In genomic region chr14:56168007-56168616, GRCh38 we compare ENCODE assay signal across 23 cellular contexts. TPM values are rescaled to one million over a fixed set of nuclear protein-coding genes. Genes with fewer than 3 reads are reported as not detected.
DNase-seq lines count a peak whose midpoint lies in the region; ATAC-seq and TF ChIP-seq lines count a peak whose summit lies in the region.
"Had no signal": no experiment of that assay in that cellular context is flagged by ENCODE, and none has a peak within 500 bp of the region (broad histone marks: within the 10 kb centered on the region; RNA-seq: fewer than 3 reads in every experiment).

No MANE protein-coding gene starts in this region.

- peak overlapping the region; percentile 50 for H3K18ac ChIP-seq in neuronal stem cell (ENCODE audit: low read length)

- in situ Hi-C loops in mammary epithelial cell (cut with MboI; ENCODE audit: low sequenced_read_pairs in 2 of 2) = no loop called here

- POLR2A ChIA-PET in WTC11 (lab: Charles Lee) = no interaction called here

- WGBS in mammary epithelial cell (ENCODE audit: low coverage, missing lambda C conversion rate) = 41% methylated on average over 3 of the region's 3 CpGs
- WGBS in neuronal stem cell (ENCODE audit: extremely low coverage in 2 of 2, insufficient read length in 2 of 2, insufficient replicate concordance in 1 of 2), 2 donors = no CpG with 5 or more reads among the region's 3 CpGs

- H3K4me3 Mint-ChIP-seq in WTC11 = no peak overlapping the region
- H3K4me3 Mint-ChIP-seq: CD14-positive monocyte had no signal

- H3K27ac ChIP-seq in breast epithelium (peak overlapping the region; percentile 36 to 66), mammary epithelial cell (ENCODE audit: insufficient read depth, low read depth, low read length) (no peak overlapping the region), neuronal stem cell (replicated peaks; ENCODE audit: low read length) (no peak overlapping the region), WERI-Rb-1 (no peak overlapping the region)
- H3K27ac ChIP-seq: GM23248, RWPE1, SK-N-MC had no signal

- H2AFZ ChIP-seq in mammary epithelial cell (ENCODE audit: low read depth, low read length) (no peak overlapping the region), neuronal stem cell (ENCODE audit: low read length) (no peak overlapping the region)
- H2AFZ ChIP-seq: GM23248 had no signal

- H3K4me3 ChIP-seq in breast epithelium = no peak overlapping the region
- H3K4me3 ChIP-seq in mammary epithelial cell (replicated peaks in 1 of 3; ENCODE audit: insufficient read depth in 1 of 3, low read depth in 2 of 3, low read length in 3 of 3) = no peak overlapping the region
- H3K4me3 ChIP-seq in neuronal stem cell (ENCODE audit: low read length in 2 of 2) = no peak overlapping the region
- no peak overlapping the region for H3K4me3 ChIP-seq in WERI-Rb-1 (ENCODE audit: low read depth, low read length)
- H3K4me3 ChIP-seq: GM23248, K562, SK-N-MC had no signal

- dilution Hi-C loops in mammary epithelial cell (cut with HindIII; ENCODE audit: low sequenced_read_pairs) = no loop called here

- peaks cover 43% of the 10 kb centered on the region for H3K9me3 Mint-ChIP-seq in WTC11

- H3K4me2 ChIP-seq in mammary epithelial cell (ENCODE audit: insufficient read depth, low read depth, low read length) (no peak overlapping the region), neuronal stem cell (ENCODE audit: insufficient read depth, low read length, poor library complexity, severe bottlenecking) (no peak overlapping the region)

- H2BK15ac ChIP-seq in neuronal stem cell (ENCODE audit: low read length) = no peak overlapping the region

- H3K27ac Mint-ChIP-seq in WTC11 = no peak overlapping the region

- BruUV-seq in mammary epithelial cell (replicated peaks; lab: Mats Ljungman, UMichigan) = no TSS peak

- intact Hi-C loops in breast epithelium (cut with DNase I; ENCODE audit: low total_unique reads) = no loop called here
- intact Hi-C loops in mammary epithelial cell (cut with micrococcal nuclease) = no loop called here
- intact Hi-C loops in left ventricle myocardium superior (cut with micrococcal nuclease) = no loop called here

- H3K4me1 ChIP-seq in breast epithelium (peaks cover 0 to 9% of the 10 kb centered on the region in 2 donors), mammary epithelial cell (ENCODE audit: insufficient read depth, low read length) (no peaks in the 10 kb centered on the region), neuronal stem cell (ENCODE audit: control insufficient read depth in 2 of 2, insufficient read depth in 1 of 2, low read depth in 1 of 2, low read length in 2 of 2) (peaks cover 4 to 5% of the 10 kb centered on the region in 2 donors)

- DNase-seq in breast epithelium (ENCODE audit: low spot score in 2 of 2) (peak in 1 of 2 donors; percentile 40), mammary epithelial cell (no peak), WTC11 (ENCODE audit: low spot score) (no peak), neuronal stem cell (ENCODE audit: low spot score) (no peak), left ventricle myocardium superior (no peak), nucleus accumbens (lab: John Stamatoyannopoulos, UW) (no peak), WERI-Rb-1 (no peak)
- DNase-seq: 8988T; AML-193; GM23248; HCEC 1CT; NCI-H1105; NCI-H146; NCI-H2029; NCI-H2227 treated with DMSO at 0.1 percent for 48 hours; NCI-H510A; NCI-H748 treated with DMSO at 0.1 percent for 48 hours; NK-92 treated with Interleukin-12 subunit alpha and Interleukin-12 subunit beta, amount 100 ng/mL, for 24 hours; SHP77 treated with DMSO at 0.1 percent for 48 hours had no signal

- no peak overlapping the region for H2BK120ac ChIP-seq in neuronal stem cell (ENCODE audit: low read depth, low read length)

- H2BK5ac ChIP-seq in neuronal stem cell (ENCODE audit: low read length) = no peak overlapping the region

- H3K9me3 ChIP-seq in breast epithelium = peaks cover 4 to 23% of the 10 kb centered on the region in 2 donors
- no peaks in the 10 kb centered on the region for H3K9me3 ChIP-seq in mammary epithelial cell (replicated peaks; ENCODE audit: insufficient read depth, low read length)
- peaks cover 2 to 23% of the 10 kb centered on the region in 2 donors for H3K9me3 ChIP-seq in neuronal stem cell (replicated peaks in 1 of 2; ENCODE audit: control insufficient read depth in 2 of 2, insufficient read depth in 1 of 2, low read depth in 1 of 2, low read length in 2 of 2)
- H3K9me3 ChIP-seq in WERI-Rb-1 (ENCODE audit: severe bottlenecking) = no peaks in the 10 kb centered on the region

- H3K36me3 ChIP-seq in breast epithelium = no peaks in the 10 kb centered on the region
- H3K36me3 ChIP-seq in mammary epithelial cell (ENCODE audit: insufficient read depth, low read length) = no peaks in the 10 kb centered on the region
- no peaks in the 10 kb centered on the region for H3K36me3 ChIP-seq in neuronal stem cell (replicated peaks in 1 of 2; ENCODE audit: control insufficient read depth in 2 of 2, insufficient read depth in 2 of 2, low read length in 2 of 2)
- H3K36me3 ChIP-seq in WERI-Rb-1 = no peaks in the 10 kb centered on the region

- H3K9ac ChIP-seq in mammary epithelial cell (ENCODE audit: insufficient read depth, low read length) (no peak overlapping the region), neuronal stem cell (ENCODE audit: low read depth, low read length, poor library complexity) (no peak overlapping the region)
- H3K9ac ChIP-seq: GM23248 had no signal

- no peak overlapping the region for H4K8ac ChIP-seq in neuronal stem cell (ENCODE audit: low read depth, low read length)

- CTCF ChIA-PET in mammary epithelial cell (lab: Charles Lee; ENCODE audit: low non-redundant PET) (no interaction called here), WTC11 (lab: Charles Lee) (no interaction called here)

- no peak overlapping the region for H3K4ac ChIP-seq in neuronal stem cell (ENCODE audit: low read length)

- ATAC-seq in WTC11 (peak; percentile 47; the same call in 1 of the 2 replicates), left ventricle myocardium superior (no peak)
- ATAC-seq: K562 had no signal

- H3K79me1 ChIP-seq in neuronal stem cell (ENCODE audit: low read depth, low read length) = peaks cover 2% of the 10 kb centered on the region

- no peak overlapping the region for H4K91ac ChIP-seq in neuronal stem cell (ENCODE audit: low read depth, low read length, poor library complexity)

- H3K27me3 ChIP-seq in breast epithelium (no peaks in the 10 kb centered on the region), mammary epithelial cell (ENCODE audit: insufficient read depth, low read length) (peaks cover 3% of the 10 kb centered on the region), neuronal stem cell (ENCODE audit: control insufficient read depth in 3 of 3, insufficient read depth in 3 of 3, low read depth in 1 of 3, low read length in 3 of 3) (no peaks in the 10 kb centered on the region), WERI-Rb-1 (ENCODE audit: insufficient read depth, low read depth, severe bottlenecking) (no peaks in the 10 kb centered on the region)

- no peak overlapping the region for H3K14ac ChIP-seq in neuronal stem cell (ENCODE audit: low read length)

- no peak overlapping the region for H2BK12ac ChIP-seq in neuronal stem cell (ENCODE audit: low read length)

- peaks cover 35% of the 10 kb centered on the region for H3K36me3 Mint-ChIP-seq in WTC11

- H3K27me3 Mint-ChIP-seq in WTC11 (ENCODE audit: low read depth) = no peaks in the 10 kb centered on the region; the same call in 1 of the 2 replicates

- TF ChIP-seq CTCF in breast epithelium (IDR thresholded peaks at IDR 0.05) = peak in 1 of 3 donors; percentile 36
- no peak for TF ChIP-seq CTCF in mammary epithelial cell (conservative IDR thresholded peaks at IDR 0.05 in 1 of 2, IDR thresholded peaks at IDR 0.05 in 1 of 2; ENCODE audit: extremely low read depth in 1 of 2, insufficient read depth in 1 of 2, low read depth in 1 of 2, low read length in 2 of 2)
- no peak for TF ChIP-seq CTCF in WTC11 (IDR thresholded peaks at IDR 0.05)
- no peak for TF ChIP-seq CTCF in WERI-Rb-1 (IDR thresholded peaks at IDR 0.05; ENCODE audit: low read depth, low read length)

- no peak overlapping the region for H3K23ac ChIP-seq in neuronal stem cell (ENCODE audit: low read depth, low read length, poor library complexity)

- peaks cover 12% of the 10 kb centered on the region for H3K4me1 Mint-ChIP-seq in WTC11

- H3K79me2 ChIP-seq in mammary epithelial cell (ENCODE audit: insufficient read depth, low read length) = no peaks in the 10 kb centered on the region

- TF ChIP-seq POLR2A in breast epithelium (IDR thresholded peaks at IDR 0.05) = no peak

- H2AK5ac ChIP-seq in neuronal stem cell (ENCODE audit: low read depth, low read length) = no peak overlapping the region

- H4K20me1 ChIP-seq in mammary epithelial cell (ENCODE audit: insufficient read depth, low read length) = no peaks in the 10 kb centered on the region

TF ChIP-seq in WTC11, 78 proteins besides CTCF, POLR2A, EP300 and RAD21 (continues in another document):
- TF ChIP-seq, protein P1, sequence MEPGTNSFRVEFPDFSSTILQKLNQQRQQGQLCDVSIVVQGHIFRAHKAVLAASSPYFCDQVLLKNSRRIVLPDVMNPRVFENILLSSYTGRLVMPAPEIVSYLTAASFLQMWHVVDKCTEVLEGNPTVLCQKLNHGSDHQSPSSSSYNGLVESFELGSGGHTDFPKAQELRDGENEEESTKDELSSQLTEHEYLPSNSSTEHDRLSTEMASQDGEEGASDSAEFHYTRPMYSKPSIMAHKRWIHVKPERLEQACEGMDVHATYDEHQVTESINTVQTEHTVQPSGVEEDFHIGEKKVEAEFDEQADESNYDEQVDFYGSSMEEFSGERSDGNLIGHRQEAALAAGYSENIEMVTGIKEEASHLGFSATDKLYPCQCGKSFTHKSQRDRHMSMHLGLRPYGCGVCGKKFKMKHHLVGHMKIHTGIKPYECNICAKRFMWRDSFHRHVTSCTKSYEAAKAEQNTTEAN (CRISPR knock-in tag; IDR thresholded peaks at IDR 0.05) = no peak
- no peak for TF ChIP-seq TEAD4 (CRISPR knock-in tag; IDR thresholded peaks at IDR 0.05)

RNA-seq across cellular contexts. Expression of gene PELI2, which starts 49.9 kb away (rescaled TPM):
- 10 to 100 TPM; 11.5 to 24.1 (median 16.2) TPM for total RNA-seq in breast epithelium
- total RNA-seq in mammary epithelial cell = under 1 TPM in 1 of 2 donors, not detected in 1; 0.33 TPM
- polyA plus RNA-seq in mammary epithelial cell = not detected
- not detected for polyA minus RNA-seq in mammary epithelial cell
- total RNA-seq in WTC11 (2021) = 15.9 to 23.5 TPM (median 18.6 TPM) in 3 replicates
- 11.8 TPM for polyA plus RNA-seq in neuronal stem cell (2013, experiment 1 of 2)
- 11.2 TPM for polyA plus RNA-seq in neuronal stem cell (2013, experiment 2 of 2)
- 1.6 TPM for total RNA-seq in left ventricle myocardium superior

Comparison
In these comparisons a context has a peak if more than half of its experiments do, and no peak if none do; other contexts are left out.
1. H3K27ac ChIP-seq: peak in breast epithelium (2 of 2); none in mammary epithelial cell (single experiment), neuronal stem cell (single experiment) and WERI-Rb-1 (single experiment).